ENCODE assay signal across 19 cellular contexts in genomic region chr18:1708006-1708405, GRCh38.
DNase-seq lines count a peak whose midpoint lies in the region; ATAC-seq, FAIRE-seq and TF ChIP-seq lines count a peak whose summit lies in the region.
"Had no signal": no experiment of that assay in that cellular context is flagged by ENCODE, and none has a peak within 500 bp of the region (broad histone marks: within the 10 kb centered on the region; RNA-seq: fewer than 3 reads in every experiment).

No MANE protein-coding gene starts in this region.

- DNase-seq in DMS53 (lab: John Stamatoyannopoulos, UW) (peak; percentile 56), NCI-H69 (lab: John Stamatoyannopoulos, UW) (peak; percentile 24), mammary epithelial cell (peak; percentile 41), pons (ENCODE audit: low spot score) (peak; percentile 12), NCI-H187 treated with DMSO at 0.1 percent for 48 hours (lab: John Stamatoyannopoulos, UW) (no peak), HepG2 (ENCODE audit: low spot score) (no peak)
- no peak for DNase-seq in activated CD8-positive, alpha-beta T cell treated with anti-CD3 and anti-CD28 coated beads, Interleukin-2, amount 10 ng/mL, durations not matched to agents 7 days and 5 days
- DNase-seq: CD4-positive, alpha-beta memory T cell; HFFc6; Kasumi-1; MM.1S; NCI-H1092 treated with DMSO at 0.1 percent for 48 hours; NCI-H2081 treated with DMSO at 0.1 percent for 48 hours; NCI-H524 had no signal

- H3K79me2 ChIP-seq in mammary epithelial cell (ENCODE audit: insufficient read depth, low read length), result no peaks in the 10 kb centered on the region
- no peaks in the 10 kb centered on the region for H3K79me2 ChIP-seq in HepG2 (ENCODE audit: insufficient read depth, low read length)

- intact Hi-C loops in mammary epithelial cell (cut with micrococcal nuclease) (no loop called here), HepG2 (cut with micrococcal nuclease; ENCODE audit: unreplicated experiment) (no loop called here)

- no peak for TF ChIP-seq EP300 in HepG2 (IDR thresholded peaks at IDR 0.05; ENCODE audit: low read depth in 2 of 2, low read length in 2 of 2)
- TF ChIP-seq EP300 in HepG2 (CRISPR knock-in tag; IDR thresholded peaks at IDR 0.05; ENCODE audit: borderline replicate concordance), result no peak

- no peak for ATAC-seq in GM19035 (IDR thresholded peaks at IDR 0.05; ENCODE audit: unreplicated experiment)
- no peak for ATAC-seq in HepG2
- no peak for ATAC-seq in activated CD8-positive, alpha-beta T cell treated with anti-CD3 and anti-CD28 coated beads, Interleukin-2, amount 10 ng/mL, durations not matched to agents 7 days and 5 days

- H3K36me3 ChIP-seq in mammary epithelial cell (ENCODE audit: insufficient read depth, low read length) (no peaks in the 10 kb centered on the region), HepG2 (replicated peaks in 1 of 2; ENCODE audit: control insufficient read depth in 1 of 2, insufficient read depth in 2 of 2, low read length in 2 of 2) (no peaks in the 10 kb centered on the region)
- H3K36me3 ChIP-seq: BLaER1 had no signal

- H2AFZ ChIP-seq in mammary epithelial cell (ENCODE audit: low read depth, low read length) (no peak overlapping the region), HepG2 (ENCODE audit: low read length) (no peak overlapping the region)

- H3K4me2 ChIP-seq in mammary epithelial cell (ENCODE audit: insufficient read depth, low read depth, low read length) (no peak overlapping the region), HepG2 (ENCODE audit: low read depth, low read length) (no peak overlapping the region)
- H3K4me2 ChIP-seq: BLaER1 had no signal

- H4K20me1 ChIP-seq in mammary epithelial cell (ENCODE audit: insufficient read depth, low read length) (no peaks in the 10 kb centered on the region), HepG2 (ENCODE audit: insufficient read depth, low read length) (no peaks in the 10 kb centered on the region)
- H4K20me1 ChIP-seq: BLaER1 had no signal

- H3K27me3 Mint-ChIP-seq in activated CD8-positive, alpha-beta T cell treated with anti-CD3 and anti-CD28 coated beads, Interleukin-2, amount 10 ng/mL, durations not matched to agents 7 days and 5 days (ENCODE audit: low read depth), result no peaks in the 10 kb centered on the region
- H3K27me3 Mint-ChIP-seq: CD4-positive, alpha-beta memory T cell had no signal

- in situ Hi-C loops in mammary epithelial cell (cut with MboI; ENCODE audit: low sequenced_read_pairs in 2 of 2) (no loop called here), HepG2 (cut with HindIII; ENCODE audit: extremely low pct_ligation_motif_present, low pct_unique_long_range_greater_than_20kb) (no loop called here)

- 5% methylated on average over 2 of the region's 2 CpGs for WGBS in mammary epithelial cell (ENCODE audit: low coverage, missing lambda C conversion rate)
- WGBS in HepG2 (ENCODE audit: low lambda C conversion rate), result 5% methylated on average over 2 of the region's 2 CpGs

- H3K9me3 Mint-ChIP-seq in activated CD8-positive, alpha-beta T cell treated with anti-CD3 and anti-CD28 coated beads, Interleukin-2, amount 10 ng/mL, durations not matched to agents 7 days and 5 days (ENCODE audit: insufficient read depth), result no peaks in the 10 kb centered on the region

- H3K9me3 ChIP-seq in mammary epithelial cell (replicated peaks; ENCODE audit: insufficient read depth, low read length) (no peaks in the 10 kb centered on the region), HepG2 (ENCODE audit: low read length) (no peaks in the 10 kb centered on the region)
- H3K9me3 ChIP-seq: BLaER1 had no signal

- H3K4me3 Mint-ChIP-seq in activated CD8-positive, alpha-beta T cell treated with anti-CD3 and anti-CD28 coated beads, Interleukin-2, amount 10 ng/mL, durations not matched to agents 7 days and 5 days, result no peak overlapping the region
- H3K4me3 Mint-ChIP-seq: CD4-positive, alpha-beta memory T cell; HFFc6 had no signal

- no peak for TF ChIP-seq POLR2A in HepG2 (IDR thresholded peaks at IDR 0.05; ENCODE audit: insufficient read depth in 1 of 2, low read depth in 2 of 2, low read length in 2 of 2)

- TF ChIP-seq CTCF in mammary epithelial cell (conservative IDR thresholded peaks at IDR 0.05 in 1 of 2, IDR thresholded peaks at IDR 0.05 in 1 of 2; ENCODE audit: extremely low read depth in 1 of 2, insufficient read depth in 1 of 2, low read depth in 1 of 2, low read length in 2 of 2) (no peak), HepG2 (CRISPR knock-in tag; IDR thresholded peaks at IDR 0.05) (no peak)

- FAIRE-seq in HepG2 (lab: Jason Lieb, UNC), result no peak
- FAIRE-seq: A204.1, GM12891, H54 had no signal

- no peaks in the 10 kb centered on the region for H3K4me1 Mint-ChIP-seq in activated CD8-positive, alpha-beta T cell treated with anti-CD3 and anti-CD28 coated beads, Interleukin-2, amount 10 ng/mL, durations not matched to agents 7 days and 5 days (ENCODE audit: low read depth)
- H3K4me1 Mint-ChIP-seq: CD4-positive, alpha-beta memory T cell had no signal

- CTCF ChIA-PET in mammary epithelial cell (lab: Charles Lee; ENCODE audit: low non-redundant PET), result no interaction called here
- CTCF ChIA-PET in HepG2 (lab: Yijun Ruan, JAX; ENCODE audit: low intra/inter-chr PET ratio, low total read pairs), result no interaction called here
- CTCF ChIA-PET in activated CD8-positive, alpha-beta T cell treated with anti-CD3 and anti-CD28 coated beads, Interleukin-2, amount 10 ng/mL, durations not matched to agents 7 days and 5 days (lab: Charles Lee), result no interaction called here

- TF ChIP-seq RAD21 in HepG2 (CRISPR knock-in tag; IDR thresholded peaks at IDR 0.05), result no peak

- H3K4me3 ChIP-seq in mammary epithelial cell (replicated peaks in 1 of 3; ENCODE audit: insufficient read depth in 1 of 3, low read depth in 2 of 3, low read length in 3 of 3), result no peak overlapping the region
- H3K4me3 ChIP-seq in HepG2 (replicated peaks in 1 of 3; ENCODE audit: insufficient read depth in 1 of 3, low read depth in 2 of 3, low read length in 3 of 3), result no peak overlapping the region
- H3K4me3 ChIP-seq: BLaER1 had no signal

- no peaks in the 10 kb centered on the region for H3K36me3 Mint-ChIP-seq in activated CD8-positive, alpha-beta T cell treated with anti-CD3 and anti-CD28 coated beads, Interleukin-2, amount 10 ng/mL, durations not matched to agents 7 days and 5 days (ENCODE audit: low read depth)
- H3K36me3 Mint-ChIP-seq: CD4-positive, alpha-beta memory T cell had no signal

- POLR2A ChIA-PET in HepG2 (lab: Yijun Ruan, JAX), result no interaction called here
- POLR2A ChIA-PET in activated CD8-positive, alpha-beta T cell treated with anti-CD3 and anti-CD28 coated beads, Interleukin-2, amount 10 ng/mL, durations not matched to agents 7 days and 5 days (lab: Charles Lee), result no interaction called here

- dilution Hi-C loops in mammary epithelial cell (cut with HindIII; ENCODE audit: low sequenced_read_pairs), result no loop called here

- H3K9ac ChIP-seq in mammary epithelial cell (ENCODE audit: insufficient read depth, low read length) (no peak overlapping the region), HepG2 (ENCODE audit: insufficient read depth, low read depth, low read length) (no peak overlapping the region)
- H3K9ac ChIP-seq: BLaER1 had no signal

- H3K4me1 ChIP-seq in mammary epithelial cell (ENCODE audit: insufficient read depth, low read length) (no peaks in the 10 kb centered on the region), HepG2 (ENCODE audit: insufficient read depth, low read length) (no peaks in the 10 kb centered on the region)
- H3K4me1 ChIP-seq: BLaER1 had no signal

- no peak overlapping the region for H3K27ac ChIP-seq in mammary epithelial cell (ENCODE audit: insufficient read depth, low read depth, low read length)
- no peak overlapping the region for H3K27ac ChIP-seq in HepG2 (ENCODE audit: extremely low read length, insufficient read depth, low read length)
- H3K27ac ChIP-seq: BLaER1 had no signal

- no TSS peak for BruUV-seq in mammary epithelial cell (replicated peaks; lab: Mats Ljungman, UMichigan)
- BruUV-seq in HepG2 (replicated peaks; lab: Mats Ljungman, UMichigan), result no TSS peak

- H3K27me3 ChIP-seq in mammary epithelial cell (ENCODE audit: insufficient read depth, low read length), result no peaks in the 10 kb centered on the region
- no peaks in the 10 kb centered on the region for H3K27me3 ChIP-seq in HepG2 (ENCODE audit: control insufficient read depth in 1 of 2, insufficient read depth in 2 of 2, low read length in 2 of 2)
- H3K27me3 ChIP-seq: BLaER1 had no signal

- no peak overlapping the region for H3K27ac Mint-ChIP-seq in activated CD8-positive, alpha-beta T cell treated with anti-CD3 and anti-CD28 coated beads, Interleukin-2, amount 10 ng/mL, durations not matched to agents 7 days and 5 days
- H3K27ac Mint-ChIP-seq: CD4-positive, alpha-beta memory T cell; HFFc6 had no signal

TF ChIP-seq in HepG2, 621 proteins besides CTCF, POLR2A, EP300 and RAD21 (continues in another document):
- no peak for TF ChIP-seq THAP9 (CRISPR knock-in tag; IDR thresholded peaks at IDR 0.05; ENCODE audit: borderline replicate concordance)
- no peak for TF ChIP-seq ARHGAP35 (CRISPR knock-in tag; IDR thresholded peaks at IDR 0.05; ENCODE audit: borderline replicate concordance)
- no peak for TF ChIP-seq SOX6 (IDR thresholded peaks at IDR 0.05)
- no peak for TF ChIP-seq SOX6 (CRISPR knock-in tag; IDR thresholded peaks at IDR 0.05)

Comparison
In these comparisons a context has a peak if more than half of its experiments do, and no peak if none do; other contexts are left out.
1. DNase-seq: peak in DMS53 (single experiment), NCI-H69 (single experiment), mammary epithelial cell (single experiment) and pons (single experiment); none in NCI-H187 treated with DMSO at 0.1 percent for 48 hours (single experiment), HepG2 (single experiment) and activated CD8-positive, alpha-beta T cell treated with anti-CD3 and anti-CD28 coated beads, Interleukin-2, amount 10 ng/mL, durations not matched to agents 7 days and 5 days (single experiment).